19 cellular contexts compared by ENCODE assay signal in genomic region chr9:34431661-34432060, GRCh38. TPM values are rescaled to one million over a fixed set of nuclear protein-coding genes. Genes with fewer than 3 reads are reported as not detected.
A peak's percentile ranks its signal among the peaks of the same experiment; 100 is the strongest.
DNase-seq lines count a peak whose midpoint lies in the region; ATAC-seq and TF ChIP-seq lines count a peak whose summit lies in the region.
"Had no signal": no experiment of that assay in that cellular context is flagged by ENCODE, and none has a peak within 500 bp of the region (broad histone marks: within the 10 kb centered on the region; RNA-seq: fewer than 3 reads in every experiment).

No MANE protein-coding gene starts in this region.

- TF ChIP-seq POLR2A in body of pancreas (IDR thresholded peaks at IDR 0.05), result no peak

- no peaks in the 10 kb centered on the region for H3K27me3 Mint-ChIP-seq in MCF 10A (ENCODE audit: insufficient read depth, unreplicated experiment)
- H3K27me3 Mint-ChIP-seq: CD4-positive, alpha-beta T cell had no signal

- peak in 2 of 3 donors; percentile 20 to 56 for DNase-seq in right cardiac atrium
- no peak for DNase-seq in heart right ventricle
- DNase-seq in NCI-H1694 treated with DMSO at 0.1 percent for 48 hours (lab: John Stamatoyannopoulos, UW), result peak; percentile 58
- peak in 3 of 4 donors; percentile 6 to 62 (median 53) for DNase-seq in body of pancreas
- no peak for DNase-seq in left lobe of liver (ENCODE audit: low spot score)
- no peak for DNase-seq in MCF 10A (ENCODE audit: unreplicated experiment)
- DNase-seq in HT-29 (ENCODE audit: low spot score), result no peak
- DNase-seq: CD4-positive, alpha-beta T cell; GDM1; KBM-7; NCI-H82; SW 1271 had no signal

- intact Hi-C loops in right cardiac atrium (cut with DNase I), result loop anchor here in 1 of 4 donors (10.0 kb wide), 2 partner anchors 113 to 163 kb away; no protein-coding TSS in a partner anchor
- intact Hi-C loops in heart right ventricle (cut with DNase I), result loop anchor here in 5 of 10 donors (10.0 kb wide), 2 partner anchors 47 to 163 kb away; no protein-coding TSS in a partner anchor
- intact Hi-C loops in body of pancreas (cut with DNase I), result loop anchor here (10.0 kb wide), 1 partner anchor 163 kb away; no protein-coding TSS in a partner anchor
- intact Hi-C loops in MCF 10A (cut with micrococcal nuclease), result no loop called here

- H3K9me3 ChIP-seq in right cardiac atrium (ENCODE audit: control insufficient read depth, low read length) (no peaks in the 10 kb centered on the region), heart right ventricle (no peaks in the 10 kb centered on the region), body of pancreas (no peaks in the 10 kb centered on the region)
- H3K9me3 ChIP-seq: BLaER1, HAP-1 had no signal

- no peak overlapping the region for H3K27ac ChIP-seq in right cardiac atrium (ENCODE audit: low read length)
- no peak overlapping the region for H3K27ac ChIP-seq in heart right ventricle
- H3K27ac ChIP-seq in body of pancreas, result no peak overlapping the region
- H3K27ac ChIP-seq: BLaER1, HL-60 had no signal

- H3K9me3 Mint-ChIP-seq in MCF 10A (ENCODE audit: unreplicated experiment), result no peaks in the 10 kb centered on the region
- H3K9me3 Mint-ChIP-seq: CD4-positive, alpha-beta T cell; GM23338 had no signal

- CTCF ChIA-PET in MCF 10A (lab: Yijun Ruan, JAX), result interaction anchor here (1.0 to 3.6 kb wide), 10 partner anchors 10 to 172 kb away, joined by 3 to 27 read pairs (median 6); no protein-coding TSS in a partner anchor

- POLR2A ChIA-PET in MCF 10A (lab: Yijun Ruan, JAX), result interaction anchor here (0.5 kb wide), 1 partner anchor 251 kb away, joined by 4 read pairs; no protein-coding TSS in a partner anchor

- ATAC-seq in right cardiac atrium, result no peak
- ATAC-seq in heart right ventricle, result no peak
- no peak for ATAC-seq in body of pancreas
- ATAC-seq in left lobe of liver, result no peak

- BruUV-seq in MCF 10A (replicated peaks; lab: Mats Ljungman, UMichigan), result no TSS peak

- H3K4me3 ChIP-seq in right cardiac atrium (ENCODE audit: low read length) (no peak overlapping the region), heart right ventricle (no peak overlapping the region), body of pancreas (no peak overlapping the region)
- H3K4me3 ChIP-seq: BLaER1, GM23338, HAP-1 had no signal

- no peak overlapping the region for H3K4me3 Mint-ChIP-seq in MCF 10A (ENCODE audit: unreplicated experiment)
- H3K4me3 Mint-ChIP-seq: CD4-positive, alpha-beta T cell; GM23338 had no signal

- no peaks in the 10 kb centered on the region for H3K27me3 ChIP-seq in right cardiac atrium (ENCODE audit: control insufficient read depth, insufficient read depth)
- H3K27me3 ChIP-seq in heart right ventricle, result no peaks in the 10 kb centered on the region
- H3K27me3 ChIP-seq in body of pancreas, result no peaks in the 10 kb centered on the region
- H3K27me3 ChIP-seq: BLaER1 had no signal

- no peak for TF ChIP-seq CTCF in heart right ventricle (IDR thresholded peaks at IDR 0.05)
- TF ChIP-seq CTCF in body of pancreas (IDR thresholded peaks at IDR 0.05), result no peak
- TF ChIP-seq CTCF in MCF 10A (IDR thresholded peaks at IDR 0.05; ENCODE audit: unreplicated experiment), result no peak

- H3K4me1 Mint-ChIP-seq in MCF 10A (ENCODE audit: insufficient read depth, unreplicated experiment), result no peaks in the 10 kb centered on the region

- H3K36me3 ChIP-seq in heart right ventricle (peaks cover 0 to 28% (median 0%) of the 10 kb centered on the region in 9 donors), body of pancreas (replicated peaks in 1 of 2; ENCODE audit: insufficient read depth in 1 of 2, low read depth in 2 of 2) (no peaks in the 10 kb centered on the region)
- H3K36me3 ChIP-seq: HAP-1 had no signal

- H3K36me3 Mint-ChIP-seq in MCF 10A (ENCODE audit: insufficient read depth, unreplicated experiment), result no peaks in the 10 kb centered on the region

- H3K4me1 ChIP-seq in right cardiac atrium (ENCODE audit: control insufficient read depth, insufficient read depth, low read length) (peaks cover 6% of the 10 kb centered on the region), heart right ventricle (peaks cover 0 to 43% (median 27%) of the 10 kb centered on the region in 9 donors), body of pancreas (peaks cover 17% of the 10 kb centered on the region)
- H3K4me1 ChIP-seq: BLaER1, HAP-1 had no signal

- 69% methylated on average over 2 of the region's 2 CpGs for WGBS in right cardiac atrium
- WGBS in heart right ventricle, 2 donors, result 58 to 73% methylated on average over 2 of the region's 2 CpGs
- 42 to 62% methylated on average over 2 of the region's 2 CpGs for WGBS in body of pancreas, 2 donors

- no peak overlapping the region for H3K27ac Mint-ChIP-seq in MCF 10A (ENCODE audit: low read depth, unreplicated experiment)
- H3K27ac Mint-ChIP-seq: CD4-positive, alpha-beta T cell; GM23338 had no signal

RNA-seq across cellular contexts. Expression of gene FAM219A, which starts 26.7 kb away (rescaled TPM):
- total RNA-seq in right cardiac atrium, result 10 to 100 TPM; 23.2 to 28.1 (median 25.5) TPM
- 19.8 TPM for polyA plus RNA-seq in right cardiac atrium
- total RNA-seq in heart right ventricle, result 10 to 100 TPM; 18.9 to 38.6 (median 27.9) TPM
- 10 to 100 TPM; 15.1 to 20.7 TPM for polyA plus RNA-seq in heart right ventricle
- 1 to 10 TPM; 6.5 to 6.6 TPM for total RNA-seq in body of pancreas
- total RNA-seq in left lobe of liver, result 5.9 TPM
- total RNA-seq in MCF 10A (2022), result 19.3 and 20.3 TPM in 2 replicates
- 8.0 and 10.3 TPM in 2 replicates for total RNA-seq in HT-29 (2014; rRNA removed; shearing (Covaris generic))

RNA-seq across cellular contexts. Expression of gene DNAI1, which starts 26.9 kb away (rescaled TPM):
- total RNA-seq in right cardiac atrium (not detected), heart right ventricle (under 1 TPM in 2 of 10 donors, not detected in 8; 0.09 to 0.18 TPM), body of pancreas (1 to 10 TPM in 1 of 2 donors, under 1 TPM in 1; 0.99 to 2.1 TPM), left lobe of liver (not detected), MCF 10A (2022) (not detected in 2 replicates)
- polyA plus RNA-seq in right cardiac atrium (0.16 TPM), heart right ventricle (under 1 TPM in 1 of 2 donors, not detected in 1; 0.28 TPM)
- not detected in 2 replicates for total RNA-seq in HT-29 (2014; rRNA removed; shearing (Covaris generic))
- total RNA-seq: CD4-positive, alpha-beta T cell; HT1080; Right ventricle myocardium superior; RPMI7951 had no signal

RNA-seq across cellular contexts. Expression of gene MYORG, which starts 55.0 kb away (rescaled TPM):
- total RNA-seq in right cardiac atrium (1 to 10 TPM; 4.6 to 5.2 (median 4.8) TPM), heart right ventricle (1 to 10 TPM; 4.9 to 9.1 (median 7.1) TPM), body of pancreas (10 to 100 TPM; 11.2 to 11.9 TPM), left lobe of liver (76.2 TPM), MCF 10A (2022) (2.4 and 2.9 TPM in 2 replicates)
- polyA plus RNA-seq in right cardiac atrium (1.9 TPM), heart right ventricle (1 to 10 TPM; 1.3 to 4.8 TPM)
- 26.5 and 29.5 TPM in 2 replicates for total RNA-seq in HT-29 (2014; rRNA removed; shearing (Covaris generic))

Comparison
In these comparisons a context has a peak if more than half of its experiments do, and no peak if none do; other contexts are left out.
1. DNase-seq: peak in right cardiac atrium (2 of 3), NCI-H1694 treated with DMSO at 0.1 percent for 48 hours (single experiment) and body of pancreas (3 of 4); none in heart right ventricle (0 of 2), left lobe of liver (single experiment), MCF 10A (single experiment) and HT-29 (single experiment).